Comparison of ENCODE assay signal across 1 cellular context in genomic region chr6:26318459-26319404, GRCh38.
TF ChIP-seq lines count a peak whose summit lies in the region.

No MANE protein-coding gene starts in this region.

TF ChIP-seq in K562, 482 proteins besides CTCF, POLR2A, EP300 and RAD21 (continued from another document and continues in another):
- no peak for TF ChIP-seq ZBTB49 (CRISPR knock-in tag; IDR thresholded peaks at IDR 0.05; ENCODE audit: borderline replicate concordance)
- TF ChIP-seq ZNF449 (CRISPR knock-in tag; IDR thresholded peaks at IDR 0.05), result no peak
- TF ChIP-seq ZFP30 (CRISPR knock-in tag; IDR thresholded peaks at IDR 0.05; ENCODE audit: borderline replicate concordance), result no peak
- TF ChIP-seq EP400 (IDR thresholded peaks at IDR 0.05), result peak; percentile 58
- TF ChIP-seq TFAM (CRISPR knock-in tag; conservative IDR thresholded peaks at IDR 0.05), result no peak
- 0 out of 4 replicates have a peak, but pooled peaks of 1 of the 2 experiments have one; percentile 27 for TF ChIP-seq ZNF639 (CRISPR knock-in tag; conservative IDR thresholded peaks at IDR 0.05 in 1 of 2, IDR thresholded peaks at IDR 0.05 in 1 of 2)
- TF ChIP-seq MTA3 (IDR thresholded peaks at IDR 0.05; ENCODE audit: borderline replicate concordance), result 0 out of 2 replicates have a peak, but pooled peaks have one; percentile 26
- no peak for TF ChIP-seq STAT5A (IDR thresholded peaks at IDR 0.05; ENCODE audit: borderline replicate concordance, low read length)
- TF ChIP-seq ZNF551 (CRISPR knock-in tag; IDR thresholded peaks at IDR 0.05), result no peak
- peak; percentile 58; the same call in 1 of the 2 replicates for TF ChIP-seq RB1 (IDR thresholded peaks at IDR 0.05; ENCODE audit: low read depth)
- TF ChIP-seq DIDO1 (tag; IDR thresholded peaks at IDR 0.05; ENCODE audit: low read depth), result no peak
- TF ChIP-seq NBN (IDR thresholded peaks at IDR 0.05; ENCODE audit: low read depth), result peak; percentile 33; the same call in 1 of the 2 replicates
- no peak for TF ChIP-seq RFX7 (CRISPR knock-in tag; IDR thresholded peaks at IDR 0.05)
- 0 out of 2 replicates have a peak, but pooled peaks have one; percentile 14 for TF ChIP-seq ZNF583 (CRISPR knock-in tag; IDR thresholded peaks at IDR 0.05)
- peak; percentile 70; the same call in 1 of the 2 replicates for TF ChIP-seq ZBTB7A (IDR thresholded peaks at IDR 0.05; ENCODE audit: borderline replicate concordance, control insufficient read depth, low read depth, low read length)
- no peak for TF ChIP-seq ZNF785 (CRISPR knock-in tag; IDR thresholded peaks at IDR 0.05)
- peak; percentile 45; the same call in 1 of the 2 replicates for TF ChIP-seq CHAMP1 (IDR thresholded peaks at IDR 0.05)
- peak; percentile 72 for TF ChIP-seq CXXC5 (CRISPR knock-in tag; IDR thresholded peaks at IDR 0.05)
- TF ChIP-seq ZNF282 (CRISPR knock-in tag; IDR thresholded peaks at IDR 0.05), result no peak
- peak; percentile 98 for TF ChIP-seq GTF3C2 (IDR thresholded peaks at IDR 0.05; ENCODE audit: borderline replicate concordance, extremely low read depth, insufficient read length)
- TF ChIP-seq HINFP (tag; conservative IDR thresholded peaks at IDR 0.05; ENCODE audit: low read depth), result peak; percentile 18; the same call in 1 of the 2 replicates
- TF ChIP-seq ZNF586 (CRISPR knock-in tag; conservative IDR thresholded peaks at IDR 0.05), result no peak
- TF ChIP-seq HDAC2 (IDR thresholded peaks at IDR 0.05), result 0 out of 2 replicates have a peak, but pooled peaks have one; percentile 42
- no peak for TF ChIP-seq ZNF124 (CRISPR knock-in tag; IDR thresholded peaks at IDR 0.05)
- TF ChIP-seq CHD2 (IDR thresholded peaks at IDR 0.05; ENCODE audit: low read depth, low read length), result no peak
- no peak for TF ChIP-seq ETV1 (tag; conservative IDR thresholded peaks at IDR 0.05; ENCODE audit: low read depth)
- no peak for TF ChIP-seq RBM34 (IDR thresholded peaks at IDR 0.05; ENCODE audit: borderline replicate concordance, insufficient read depth, low read length)
- no peak for TF ChIP-seq DEAF1 (CRISPR knock-in tag; IDR thresholded peaks at IDR 0.05)
- TF ChIP-seq DACH1 (IDR thresholded peaks at IDR 0.05; ENCODE audit: partially characterized antibody), result no peak
- no peak for TF ChIP-seq KDM2B (CRISPR knock-in tag; IDR thresholded peaks at IDR 0.05)
- TF ChIP-seq CBFA2T3 (IDR thresholded peaks at IDR 0.05), result peak; percentile 59
- TF ChIP-seq AFF1 (IDR thresholded peaks at IDR 0.05; ENCODE audit: low read depth in 1 of 2, partially characterized antibody in 2 of 2), result no peak
- TF ChIP-seq SIN3A (IDR thresholded peaks at IDR 0.05; ENCODE audit: borderline replicate concordance in 2 of 2, control insufficient read depth in 1 of 2, low read depth in 2 of 2, low read length in 2 of 2), result no peak
- TF ChIP-seq ZBTB11 (CRISPR knock-in tag; IDR thresholded peaks at IDR 0.05), result no peak; a peak in 2 of 6 replicates
